8 cellular contexts compared by ENCODE assay signal in genomic region chr6:150005761-150006651, GRCh38. TPM values are rescaled to one million over a fixed set of nuclear protein-coding genes. Genes with fewer than 3 reads are reported as not detected.
DNase-seq lines count a peak whose midpoint lies in the region; ATAC-seq and TF ChIP-seq lines count a peak whose summit lies in the region.

No MANE protein-coding gene starts in this region.

- TF ChIP-seq POLR2A in testis (IDR thresholded peaks at IDR 0.05) = no peak

- H3K4me3 ChIP-seq in ascending aorta (peak overlapping the region; percentile 45 to 78), liver (ENCODE audit: low read depth in 1 of 3, low read length in 3 of 3) (peak overlapping the region in 2 of 3 donors; percentile 39 to 76), testis (peak overlapping the region; percentile 56 to 69)

- no peaks in the 10 kb centered on the region for H3K9me3 ChIP-seq in ascending aorta
- no peaks in the 10 kb centered on the region for H3K9me3 ChIP-seq in liver (ENCODE audit: control insufficient read depth in 4 of 4, low read length in 3 of 4)
- H3K9me3 ChIP-seq in testis = no peaks in the 10 kb centered on the region

- TF ChIP-seq CTCF in ascending aorta (IDR thresholded peaks at IDR 0.05) (no peak), liver (IDR thresholded peaks at IDR 0.05; ENCODE audit: low read depth, low read length, missing input control) (no peak), testis (IDR thresholded peaks at IDR 0.05) (no peak)

- intact Hi-C loops in ascending aorta (cut with DNase I) (loop anchor here (5.0 kb wide), 1 partner anchor 61 kb away; the partner anchor contains the start of gene ULBP3), testis (cut with DNase I; ENCODE audit: low total_unique reads) (no loop called here)

- peaks cover 4 to 11% of the 10 kb centered on the region in 2 donors for H3K4me1 ChIP-seq in ascending aorta
- H3K4me1 ChIP-seq in liver (ENCODE audit: control insufficient read depth in 4 of 4, insufficient read depth in 4 of 4, low read length in 3 of 4) = peaks cover 0 to 14% (median 2%) of the 10 kb centered on the region in 4 donors
- peaks cover 7% of the 10 kb centered on the region for H3K4me1 ChIP-seq in testis

- peaks cover 11% of the 10 kb centered on the region for H3K27me3 ChIP-seq in ascending aorta
- no peaks in the 10 kb centered on the region for H3K27me3 ChIP-seq in liver (ENCODE audit: control insufficient read depth in 4 of 4, insufficient read depth in 4 of 4, low read length in 3 of 4)
- H3K27me3 ChIP-seq in testis = no peaks in the 10 kb centered on the region

- H3K27ac ChIP-seq in ascending aorta (no peak overlapping the region), liver (ENCODE audit: low read depth in 1 of 2, low read length in 2 of 2) (no peak overlapping the region), testis (peak overlapping the region in 1 of 2 donors; percentile 15)

- DNase-seq in activated CD8-positive, alpha-beta memory T cell treated with anti-CD3 and anti-CD28 coated beads for 24 hours = peak; percentile 60
- DNase-seq in activated CD8-positive, alpha-beta memory T cell treated with anti-CD3 and anti-CD28 coated beads, Interleukin-2, amount 50 U/mL, for 4 hours = no peak
- peak in 1 of 2 donors; percentile 61 for DNase-seq in ascending aorta (ENCODE audit: low spot score in 2 of 2)
- no peak for DNase-seq in testis
- no peak for DNase-seq in NCI-H2081 treated with DMSO at 0.1 percent for 48 hours (lab: John Stamatoyannopoulos, UW)

- WGBS in liver = 85% methylated on average over 14 of the region's 14 CpGs
- 71 to 73% methylated on average over 14 of the region's 14 CpGs for WGBS in testis, 2 donors

- no peaks in the 10 kb centered on the region for H3K36me3 ChIP-seq in ascending aorta
- no peaks in the 10 kb centered on the region for H3K36me3 ChIP-seq in liver (ENCODE audit: control insufficient read depth in 4 of 4, insufficient read depth in 3 of 4, low read depth in 1 of 4, low read length in 3 of 4)
- no peaks in the 10 kb centered on the region for H3K36me3 ChIP-seq in testis (ENCODE audit: low read depth, missing control alignments)

- H3K9ac ChIP-seq in liver (ENCODE audit: low read depth in 1 of 2, low read length in 2 of 2) = no peak overlapping the region

- no peak for TF ChIP-seq RAD21 in liver (IDR thresholded peaks at IDR 0.05)

- ATAC-seq in HG02759 (IDR thresholded peaks at IDR 0.05; ENCODE audit: unreplicated experiment) (no peak), HG03378 (IDR thresholded peaks at IDR 0.05; ENCODE audit: unreplicated experiment) (no peak)

TF ChIP-seq in liver, 16 proteins besides CTCF, POLR2A, EP300 and RAD21:
- TF ChIP-seq FOXA1 (IDR thresholded peaks at IDR 0.05) (no peak), HNF4G (IDR thresholded peaks at IDR 0.05) (no peak)

RNA-seq across cellular contexts. Expression of gene RAET1L, which starts 19.3 kb away (rescaled TPM):
- total RNA-seq in ascending aorta (not detected), liver (not detected), testis (under 1 TPM in 1 of 2 donors, not detected in 1; 0.43 TPM)
- polyA plus RNA-seq in liver (not detected), testis (ENCODE audit: insufficient read depth, low read depth, low replicate concordance) (not detected)

RNA-seq across cellular contexts. Expression of gene ULBP1, which starts 42.3 kb away (rescaled TPM):
- total RNA-seq in ascending aorta (3.8 TPM), liver (under 1 TPM; under 0.01 to 0.05 TPM), testis (1 to 10 TPM; 4.7 to 5.9 TPM)
- polyA plus RNA-seq in liver (under 1 TPM in 1 of 2 donors, not detected in 1; 0.03 TPM), testis (ENCODE audit: insufficient read depth, low read depth, low replicate concordance) (2.3 TPM)
